ENCODE assay signal across 8 cellular contexts in genomic region chr1:9792156-9793042, GRCh38. TPM values are rescaled to one million over a fixed set of nuclear protein-coding genes. Genes with fewer than 3 reads are reported as not detected.
DNase-seq lines count a peak whose midpoint lies in the region; ATAC-seq, FAIRE-seq and TF ChIP-seq lines count a peak whose summit lies in the region.

No MANE protein-coding gene starts in this region.

- TF ChIP-seq EP300 in HepG2 (IDR thresholded peaks at IDR 0.05; ENCODE audit: low read depth in 2 of 2, low read length in 2 of 2) (no peak), HepG2 (CRISPR knock-in tag; IDR thresholded peaks at IDR 0.05; ENCODE audit: borderline replicate concordance) (no peak)

- peak overlapping the region; percentile 31 for H3K4me3 Mint-ChIP-seq in type B pancreatic cell
- H3K4me3 Mint-ChIP-seq in activated T-helper 17 cell treated with anti-CD3 and anti-CD28 coated beads, Interleukin-2, amount 50 U/mL, for 72 hours = no peak overlapping the region

- ATAC-seq in HepG2 (peak; percentile 63), right lobe of liver (no peak), GM21528 (IDR thresholded peaks at IDR 0.05; ENCODE audit: low FRiP score, unreplicated experiment) (no peak)
- ATAC-seq in activated T-helper 17 cell treated with anti-CD3 and anti-CD28 coated beads, Interleukin-2, amount 50 U/mL, for 72 hours (replicated peaks) = no peak

- CTCF ChIA-PET in HepG2 (lab: Yijun Ruan, JAX; ENCODE audit: low intra/inter-chr PET ratio, low total read pairs) = no interaction called here

- intact Hi-C loops in HepG2 (cut with micrococcal nuclease; ENCODE audit: unreplicated experiment) (no loop called here), right lobe of liver (cut with DNase I) (no loop called here)

- 94% methylated on average over 7 of the region's 14 CpGs for WGBS in HepG2 (ENCODE audit: low lambda C conversion rate)
- 60% methylated on average over 11 of the region's 14 CpGs for WGBS in right lobe of liver (ENCODE audit: insufficient coverage, low coverage, low lambda C conversion rate, missing lambda C conversion rate)

- no peak for TF ChIP-seq CTCF in HepG2 (CRISPR knock-in tag; IDR thresholded peaks at IDR 0.05)
- TF ChIP-seq CTCF in right lobe of liver (IDR thresholded peaks at IDR 0.05) = no peak
- peak; percentile 29 for TF ChIP-seq CTCF in type B pancreatic cell (conservative IDR thresholded peaks at IDR 0.05)

- peaks cover 29% of the 10 kb centered on the region for H3K79me2 ChIP-seq in HepG2 (ENCODE audit: insufficient read depth, low read length)

- no peaks in the 10 kb centered on the region for H3K9me3 Mint-ChIP-seq in type B pancreatic cell
- H3K9me3 Mint-ChIP-seq in activated T-helper 17 cell treated with anti-CD3 and anti-CD28 coated beads, Interleukin-2, amount 50 U/mL, for 72 hours = no peaks in the 10 kb centered on the region

- no peaks in the 10 kb centered on the region for H3K27me3 Mint-ChIP-seq in type B pancreatic cell
- H3K27me3 Mint-ChIP-seq in activated T-helper 17 cell treated with anti-CD3 and anti-CD28 coated beads, Interleukin-2, amount 50 U/mL, for 72 hours = no peaks in the 10 kb centered on the region

- BruUV-seq in HepG2 (replicated peaks; lab: Mats Ljungman, UMichigan) = no TSS peak

- H3K36me3 ChIP-seq in HepG2 (replicated peaks in 1 of 2; ENCODE audit: control insufficient read depth in 1 of 2, insufficient read depth in 2 of 2, low read length in 2 of 2) (no peaks in the 10 kb centered on the region), right lobe of liver (no peaks in the 10 kb centered on the region)

- POLR2A ChIA-PET in HepG2 (lab: Yijun Ruan, JAX) = no interaction called here

- H3K9me3 ChIP-seq in HepG2 (ENCODE audit: low read length) (no peaks in the 10 kb centered on the region), right lobe of liver (no peaks in the 10 kb centered on the region)

- H3K9ac ChIP-seq in HepG2 (ENCODE audit: insufficient read depth, low read depth, low read length) = no peak overlapping the region

- peaks cover 7% of the 10 kb centered on the region; the same call in 1 of the 2 replicates for H4K20me1 ChIP-seq in HepG2 (ENCODE audit: insufficient read depth, low read length)

- H3K27ac Mint-ChIP-seq in type B pancreatic cell = peak overlapping the region; percentile 39
- no peak overlapping the region for H3K27ac Mint-ChIP-seq in activated T-helper 17 cell treated with anti-CD3 and anti-CD28 coated beads, Interleukin-2, amount 50 U/mL, for 72 hours

- no peak overlapping the region for H3K4me3 ChIP-seq in HepG2 (replicated peaks in 1 of 3; ENCODE audit: insufficient read depth in 1 of 3, low read depth in 2 of 3, low read length in 3 of 3)
- no peak overlapping the region for H3K4me3 ChIP-seq in right lobe of liver

- H3K4me1 Mint-ChIP-seq in type B pancreatic cell (ENCODE audit: unreplicated experiment) = peaks cover 48% of the 10 kb centered on the region
- H3K4me1 Mint-ChIP-seq in activated T-helper 17 cell treated with anti-CD3 and anti-CD28 coated beads, Interleukin-2, amount 50 U/mL, for 72 hours = peaks cover 32% of the 10 kb centered on the region

- H3K4me2 ChIP-seq in HepG2 (ENCODE audit: low read depth, low read length) = no peak overlapping the region

- TF ChIP-seq RAD21 in HepG2 (CRISPR knock-in tag; IDR thresholded peaks at IDR 0.05) = no peak

- no peak for TF ChIP-seq POLR2A in HepG2 (IDR thresholded peaks at IDR 0.05; ENCODE audit: insufficient read depth in 1 of 2, low read depth in 2 of 2, low read length in 2 of 2)
- TF ChIP-seq POLR2A in right lobe of liver (IDR thresholded peaks at IDR 0.05) = no peak

- no peak overlapping the region for H2AFZ ChIP-seq in HepG2 (ENCODE audit: low read length)

- H3K27ac ChIP-seq in HepG2 (ENCODE audit: extremely low read length, insufficient read depth, low read length) = no peak overlapping the region
- no peak overlapping the region for H3K27ac ChIP-seq in right lobe of liver

- H3K36me3 Mint-ChIP-seq in type B pancreatic cell = peaks cover 11% of the 10 kb centered on the region
- no peaks in the 10 kb centered on the region for H3K36me3 Mint-ChIP-seq in activated T-helper 17 cell treated with anti-CD3 and anti-CD28 coated beads, Interleukin-2, amount 50 U/mL, for 72 hours (ENCODE audit: low read depth)

- no peak for DNase-seq in HepG2 (ENCODE audit: low spot score)
- DNase-seq in right lobe of liver = no peak
- DNase-seq in NCI-H345 treated with DMSO at 0.1 percent for 48 hours (lab: John Stamatoyannopoulos, UW; ENCODE audit: unreplicated experiment) = peak; percentile 94
- peak; percentile 20 for DNase-seq in fibroblast of gingiva (ENCODE audit: low read depth)
- DNase-seq in type B pancreatic cell (ENCODE audit: extremely low spot score, unreplicated experiment) = no peak
- no peak for DNase-seq in CD1c-positive myeloid dendritic cell (ENCODE audit: extremely low spot score)

- H3K27me3 ChIP-seq in HepG2 (ENCODE audit: control insufficient read depth in 1 of 2, insufficient read depth in 2 of 2, low read length in 2 of 2) (no peaks in the 10 kb centered on the region), right lobe of liver (no peaks in the 10 kb centered on the region)

- in situ Hi-C loops in HepG2 (cut with HindIII; ENCODE audit: extremely low pct_ligation_motif_present, low pct_unique_long_range_greater_than_20kb) = no loop called here

- FAIRE-seq in HepG2 (lab: Jason Lieb, UNC) = no peak

- H3K4me1 ChIP-seq in HepG2 (ENCODE audit: insufficient read depth, low read length) = peaks cover 15% of the 10 kb centered on the region
- no peaks in the 10 kb centered on the region for H3K4me1 ChIP-seq in right lobe of liver

TF ChIP-seq in HepG2, 621 proteins besides CTCF, POLR2A, EP300 and RAD21:
- no peak for TF ChIP-seq ZNF720 (CRISPR knock-in tag; IDR thresholded peaks at IDR 0.05)
- peak; percentile 49; the same call in 1 of the 2 replicates for TF ChIP-seq ZBTB38 (CRISPR knock-in tag; IDR thresholded peaks at IDR 0.05)

RNA-seq across cellular contexts. Expression of gene CLSTN1, which starts 31.4 kb away (rescaled TPM):
- 11.9 and 19.7 TPM in 2 replicates for total RNA-seq in HepG2 (2016; rRNA removed; fragmentation: Illumina TruSeq; extraction: Trizol)
- 2.9 and 4.1 TPM in 2 replicates for total RNA-seq in HepG2 (2016; cell fraction: cytosol; rRNA removed; fragmentation: Illumina TruSeq; extraction: Trizol; ENCODE audit: low read depth)
- 9.1 and 22.6 TPM in 2 replicates for total RNA-seq in HepG2 (2016; cell fraction: insoluble cytoplasmic fraction; rRNA removed; fragmentation: Illumina TruSeq; extraction: Trizol)
- 6.8 and 8.1 TPM in 2 replicates for total RNA-seq in HepG2 (2016; cell fraction: membrane; rRNA removed; fragmentation: Illumina TruSeq; extraction: Trizol)
- 30.2 and 36.0 TPM in 2 replicates for total RNA-seq in HepG2 (2016; cell fraction: nucleus; rRNA removed; fragmentation: Illumina TruSeq; extraction: Trizol)
- polyA plus RNA-seq in HepG2 (2011; rRNA removed) = 29.8 and 35.3 TPM in 2 replicates
- 32.1 and 32.2 TPM in 2 replicates for polyA plus RNA-seq in HepG2 (2011; cell fraction: cytosol; rRNA removed)
- 58.5 and 61.2 TPM in 2 replicates for polyA plus RNA-seq in HepG2 (2011; cell fraction: nucleus; rRNA removed)
- polyA plus RNA-seq in HepG2 (2012) = 58.8 and 80.4 TPM in 2 replicates
- 3.4 and 3.6 TPM in 2 replicates for polyA plus RNA-seq in HepG2 (2016; cell fraction: cytosol; fragmentation: Illumina TruSeq; extraction: Trizol; ENCODE audit: low read depth)
- polyA plus RNA-seq in HepG2 (2016; cell fraction: insoluble cytoplasmic fraction; fragmentation: Illumina TruSeq; extraction: Trizol; ENCODE audit: low read depth) = 15.5 and 22.9 TPM in 2 replicates
- 8.3 and 9.9 TPM in 2 replicates for polyA plus RNA-seq in HepG2 (2016; cell fraction: membrane; fragmentation: Illumina TruSeq; extraction: Trizol; ENCODE audit: low read depth)
- 82.7 and 87.2 TPM in 2 replicates for polyA plus RNA-seq in HepG2 (2016; cell fraction: nucleus; fragmentation: Illumina TruSeq; extraction: Trizol; ENCODE audit: insufficient read depth, low read depth)
- polyA minus RNA-seq in HepG2 (2011; rRNA and poly(A)+ RNA removed; ENCODE audit: low replicate concordance) = 22.8 and 40.9 TPM in 2 replicates
- polyA minus RNA-seq in HepG2 (2011; cell fraction: cytosol; rRNA and poly(A)+ RNA removed) = 40.7 and 51.6 TPM in 2 replicates
- polyA minus RNA-seq in HepG2 (2011; cell fraction: nucleus; rRNA and poly(A)+ RNA removed) = 24.4 and 24.8 TPM in 2 replicates
- 1 to 10 TPM; 4.4 to 9.9 (median 8.3) TPM for total RNA-seq in right lobe of liver
- total RNA-seq in type B pancreatic cell (ENCODE audit: low replicate concordance) = 112 and 136 TPM in 2 replicates
- total RNA-seq in activated T-helper 17 cell treated with anti-CD3 and anti-CD28 coated beads, Interleukin-2, amount 50 U/mL, for 72 hours = 10 to 100 TPM; 41.7 to 55.5 TPM

Comparison
In these comparisons a context has a peak if more than half of its experiments do, and no peak if none do; other contexts are left out.
1. DNase-seq: peak in NCI-H345 treated with DMSO at 0.1 percent for 48 hours (single experiment) and fibroblast of gingiva (single experiment); none in HepG2 (single experiment), right lobe of liver (0 of 3), type B pancreatic cell (single experiment) and CD1c-positive myeloid dendritic cell (single experiment).